1 cellular context compared by ENCODE assay signal in genomic region chr2:62195421-62196277, GRCh38.
A peak's percentile ranks its signal among the peaks of the same experiment; 100 is the strongest.
TF ChIP-seq lines count a peak whose summit lies in the region.

Gene B3GNT2, plus strand, starts transcription at chr2:62196115. Its CDS starts 26,106 bp downstream, at chr2:62222221.

TF ChIP-seq in SK-N-SH, 30 proteins besides CTCF, POLR2A, EP300 and RAD21 (continued from another document):
- TF ChIP-seq, protein P1, sequence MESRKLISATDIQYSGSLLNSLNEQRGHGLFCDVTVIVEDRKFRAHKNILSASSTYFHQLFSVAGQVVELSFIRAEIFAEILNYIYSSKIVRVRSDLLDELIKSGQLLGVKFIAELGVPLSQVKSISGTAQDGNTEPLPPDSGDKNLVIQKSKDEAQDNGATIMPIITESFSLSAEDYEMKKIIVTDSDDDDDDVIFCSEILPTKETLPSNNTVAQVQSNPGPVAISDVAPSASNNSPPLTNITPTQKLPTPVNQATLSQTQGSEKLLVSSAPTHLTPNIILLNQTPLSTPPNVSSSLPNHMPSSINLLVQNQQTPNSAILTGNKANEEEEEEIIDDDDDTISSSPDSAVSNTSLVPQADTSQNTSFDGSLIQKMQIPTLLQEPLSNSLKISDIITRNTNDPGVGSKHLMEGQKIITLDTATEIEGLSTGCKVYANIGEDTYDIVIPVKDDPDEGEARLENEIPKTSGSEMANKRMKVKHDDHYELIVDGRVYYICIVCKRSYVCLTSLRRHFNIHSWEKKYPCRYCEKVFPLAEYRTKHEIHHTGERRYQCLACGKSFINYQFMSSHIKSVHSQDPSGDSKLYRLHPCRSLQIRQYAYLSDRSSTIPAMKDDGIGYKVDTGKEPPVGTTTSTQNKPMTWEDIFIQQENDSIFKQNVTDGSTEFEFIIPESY (IDR thresholded peaks at IDR 0.05; ENCODE audit: borderline replicate concordance, low read depth), result no peak
- TF ChIP-seq NRF1 (IDR thresholded peaks at IDR 0.05; ENCODE audit: low read depth, low read length) (no peak), FOSL2 (IDR thresholded peaks at IDR 0.05; ENCODE audit: borderline replicate concordance, low read depth) (no peak), ELF1 (IDR thresholded peaks at IDR 0.05) (no peak), JUND (IDR thresholded peaks at IDR 0.05) (no peak), TAF1 (IDR thresholded peaks at IDR 0.05; ENCODE audit: borderline replicate concordance, low read depth, low read length) (peak; percentile 85), MEF2A (IDR thresholded peaks at IDR 0.05; ENCODE audit: borderline replicate concordance, low read depth) (no peak), YY1 (IDR thresholded peaks at IDR 0.05; ENCODE audit: low read depth) (no peak), GABPA (IDR thresholded peaks at IDR 0.05; ENCODE audit: low read depth) (no peak), FOXJ3 (CRISPR knock-in tag; IDR thresholded peaks at IDR 0.05) (no peak)
